Comparison of ENCODE assay signal across 8 cellular contexts in the genomic region with DNA sequence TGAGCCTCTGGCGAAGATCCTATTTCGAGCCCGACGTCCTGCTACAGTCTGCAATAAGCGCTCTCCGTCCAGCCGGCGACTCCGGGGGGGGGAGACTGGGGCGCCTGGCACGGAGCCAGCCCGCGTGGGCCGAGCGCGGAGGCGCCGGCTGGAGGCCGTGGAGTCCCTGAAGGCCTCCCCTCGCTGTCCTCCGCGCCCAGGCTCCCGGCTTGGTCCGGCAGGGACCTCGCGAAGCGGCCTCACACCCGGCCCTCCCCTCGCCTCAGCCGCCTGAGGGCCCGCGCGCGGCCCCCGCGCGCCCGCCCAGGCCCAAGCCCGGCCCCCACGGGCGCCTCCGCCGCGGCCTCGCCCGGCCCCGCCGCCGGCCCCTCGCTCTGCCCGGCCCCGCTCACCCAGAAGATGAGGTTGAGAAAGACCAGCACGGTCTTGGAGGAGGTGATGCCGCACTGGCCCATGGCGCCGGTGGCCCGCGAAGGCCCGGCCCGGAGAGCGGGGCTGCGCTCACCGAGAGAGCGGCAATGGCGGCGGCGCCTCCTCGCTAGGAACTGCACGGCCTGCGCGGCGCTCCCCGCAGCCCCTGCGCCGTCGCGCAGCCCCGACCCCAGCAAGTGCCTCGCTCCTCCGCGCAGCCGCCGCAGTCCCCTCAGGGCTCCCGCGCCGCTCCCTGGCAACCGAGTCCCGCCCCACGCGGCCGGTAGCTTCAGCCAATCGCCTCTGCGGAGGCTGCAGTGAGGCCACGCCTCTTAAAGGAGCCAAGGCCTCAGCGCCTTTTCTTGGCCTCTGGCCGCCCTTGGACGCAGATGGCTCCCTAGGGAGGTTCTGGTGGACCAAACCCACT. TPM values are rescaled to one million over a fixed set of nuclear protein-coding genes. Genes with fewer than 3 reads are reported as not detected.
DNase-seq lines count a peak whose midpoint lies in the region; ATAC-seq and TF ChIP-seq lines count a peak whose summit lies in the region.

A gene (minus strand): TSS at position 610 of the 838 bp plus-strand sequence. CDS start 155 bp downstream, at position 455.

- DNase-seq in NCI-H187 treated with DMSO at 0.1 percent for 48 hours (lab: John Stamatoyannopoulos, UW): peak; percentile 36
- DNase-seq in T-helper 2 cell: peak; percentile 81 to 93 (median 88)
- peak; percentile 96 for DNase-seq in left ventricle myocardium superior
- peak; percentile 88 for DNase-seq in prostate gland (ENCODE audit: low spot score)
- peak; percentile 89 for DNase-seq in ureter (ENCODE audit: low spot score)

- H3K4me1 ChIP-seq in prostate gland (replicated peaks): no peaks in the 10 kb centered on the region

- H3K4me3 ChIP-seq in prostate gland: peak within 1 kb of the TSS; percentile 75 to 87

- intact Hi-C loops in left ventricle myocardium superior (cut with micrococcal nuclease): no loop called here
- intact Hi-C loops in prostate gland (cut with DNase I): loop anchor here (5.0 kb wide), 1 partner anchor 347 kb away; no protein-coding TSS in a partner anchor

- WGBS in prostate gland: under 1% methylated on average over 55 of the region's 97 CpGs

- peak; percentile 87 for ATAC-seq in GM18505 (IDR thresholded peaks at IDR 0.05; ENCODE audit: unreplicated experiment)
- peak; percentile 88 for ATAC-seq in HG02970 (IDR thresholded peaks at IDR 0.05; ENCODE audit: low FRiP score, unreplicated experiment)
- peak; percentile 98 for ATAC-seq in left ventricle myocardium superior

- peak in 1 of 4 experiments; percentile 8 for TF ChIP-seq CTCF in prostate gland (IDR thresholded peaks at IDR 0.05)

- TF ChIP-seq POLR2A in GM18505 (IDR thresholded peaks at IDR 0.05; ENCODE audit: borderline replicate concordance, extremely low read depth, insufficient read depth, insufficient read length) (peak; percentile 83), prostate gland (IDR thresholded peaks at IDR 0.05) (peak; percentile 94)

- no peaks in the 10 kb centered on the region for H3K27me3 ChIP-seq in prostate gland (replicated peaks; ENCODE audit: insufficient read depth)

- H3K27ac ChIP-seq in angular gyrus (ENCODE audit: low read depth, low read length) (peak within 1 kb of the TSS; percentile 87), prostate gland (peak within 1 kb of the TSS; percentile 75 to 80)

- H3K36me3 ChIP-seq in prostate gland: no peaks in the 10 kb centered on the region

- no peaks in the 10 kb centered on the region for H3K9me3 ChIP-seq in prostate gland

RNA-seq across cellular contexts. Expression of the gene that starts here (rescaled TPM):
- total RNA-seq in left ventricle myocardium superior (97.1 TPM), prostate gland (100 to 1,000 TPM; 234 to 238 TPM), ureter (166 TPM)

Comparison
In these comparisons a context has a peak if more than half of its experiments do, and no peak if none do; other contexts are left out.
1. Peak in every context shown above with its lines: DNase-seq, ATAC-seq, H3K4me3 ChIP-seq and H3K27ac ChIP-seq.
2. DNase-seq: peak in every context shown above with its lines; median percentile 96 in left ventricle myocardium superior; 89 in ureter; 88 in T-helper 2 cell; 88 in prostate gland; 36 in NCI-H187 treated with DMSO at 0.1 percent for 48 hours.